Comparison of ENCODE assay signal across 22 cellular contexts in the genomic region with DNA sequence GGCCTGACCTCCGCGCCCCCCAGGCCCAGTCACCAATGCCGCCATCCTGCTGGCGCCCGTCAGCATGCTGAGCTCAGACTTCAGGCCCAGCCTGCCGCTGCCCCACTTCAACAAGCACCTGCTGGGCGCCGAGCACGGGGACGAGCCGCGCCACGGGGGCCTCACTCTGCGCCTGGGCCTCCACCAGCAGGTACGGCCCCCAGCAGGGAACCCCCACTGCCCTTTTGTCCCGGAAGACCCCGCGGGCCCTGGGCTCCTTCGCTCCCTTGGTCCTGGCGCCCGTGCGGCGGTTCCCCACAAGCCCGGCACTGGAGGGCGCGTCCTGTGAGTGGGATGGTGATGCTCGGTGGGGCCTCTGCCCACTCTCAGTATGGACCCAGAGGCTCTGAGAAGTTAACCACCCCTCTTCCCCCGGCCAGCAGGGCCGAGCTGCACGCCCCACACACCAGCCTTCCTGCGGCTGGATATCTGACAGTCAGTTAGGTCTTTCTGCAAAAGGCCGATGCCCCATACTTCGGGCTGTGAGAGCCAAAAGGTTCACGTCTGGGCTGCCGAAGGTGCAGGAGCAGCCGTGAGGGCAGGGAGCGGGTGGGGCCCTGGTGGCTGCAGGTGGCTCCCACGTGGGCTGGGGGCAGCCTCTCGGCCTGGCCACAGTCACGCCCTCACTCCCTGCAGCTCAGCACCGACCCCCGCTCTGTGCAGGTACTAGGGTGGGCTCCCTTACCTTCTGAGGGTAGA. TPM values are rescaled to one million over a fixed set of nuclear protein-coding genes. Genes with fewer than 3 reads are reported as not detected.
DNase-seq lines count a peak whose midpoint lies in the region; ATAC-seq, FAIRE-seq and TF ChIP-seq lines count a peak whose summit lies in the region.
"Had no signal": no experiment of that assay in that cellular context is flagged by ENCODE, and none has a peak within 500 bp of the region (broad histone marks: within the 10 kb centered on the region; RNA-seq: fewer than 3 reads in every experiment).

No MANE protein-coding gene starts in this region.

- TF ChIP-seq CTCF in CD8-positive, alpha-beta T cell (IDR thresholded peaks at IDR 0.05), result no peak
- no peak for TF ChIP-seq CTCF in HCT116 (IDR thresholded peaks at IDR 0.05 in 2 of 3, conservative IDR thresholded peaks at IDR 0.05 in 1 of 3; ENCODE audit: borderline replicate concordance in 1 of 3, insufficient read depth in 1 of 3, low read depth in 2 of 3, low read length in 2 of 3)
- no peak for TF ChIP-seq CTCF in K562 (IDR thresholded peaks at IDR 0.05 in 2 of 3, conservative IDR thresholded peaks at IDR 0.05 in 1 of 3; ENCODE audit: insufficient read depth in 2 of 3, low read depth in 1 of 3, low read length in 3 of 3)
- no peak for TF ChIP-seq CTCF in GM20000 (IDR thresholded peaks at IDR 0.05; ENCODE audit: extremely low read depth, missing control alignments)

- no peak overlapping the region for H3K9ac ChIP-seq in HCT116 (ENCODE audit: low read length)
- peak overlapping the region in 1 of 2 experiments; percentile 20; a peak in 1 of 4 replicates for H3K9ac ChIP-seq in K562 (ENCODE audit: insufficient read depth in 1 of 2, low read depth in 2 of 2, low read length in 2 of 2)
- H3K9ac ChIP-seq in subcutaneous abdominal adipose tissue (ENCODE audit: low read length in 5 of 5), result no peak overlapping the region
- H3K9ac ChIP-seq: GM23248 had no signal

- peak overlapping the region; percentile 57 for H3K27ac Mint-ChIP-seq in CD8-positive, alpha-beta T cell
- H3K27ac Mint-ChIP-seq: CD14-positive monocyte, H9 had no signal

- POLR2A ChIA-PET in CD8-positive, alpha-beta T cell (lab: Charles Lee), result interaction anchor here (0.6 kb wide), 1 partner anchor 111 kb away, joined by 3 read pairs; no protein-coding TSS in a partner anchor
- POLR2A ChIA-PET in HCT116 (lab: Charles Lee) (no interaction called here), K562 (lab: Yijun Ruan, JAX) (no interaction called here)

- no peak overlapping the region for H3K27ac ChIP-seq in CD8-positive, alpha-beta T cell (ENCODE audit: low read depth, low read length)
- H3K27ac ChIP-seq in HCT116 (ENCODE audit: low read depth, low read length) (peak overlapping the region; percentile 38; the same call in 1 of the 2 replicates), K562 (ENCODE audit: extremely low read depth, low read depth, low read length) (no peak overlapping the region; the same call in 2 of the 3 replicates), subcutaneous abdominal adipose tissue (ENCODE audit: low read depth, low read length) (peak overlapping the region; percentile 26)
- H3K27ac ChIP-seq: GM23248 had no signal

- peaks cover 16% of the 10 kb centered on the region for H3K4me1 ChIP-seq in CD8-positive, alpha-beta T cell (ENCODE audit: insufficient read depth, low read length)
- peaks cover 7 to 29% of the 10 kb centered on the region in 2 experiments for H3K4me1 ChIP-seq in HCT116 (ENCODE audit: control insufficient read depth in 1 of 2, insufficient read depth in 2 of 2, low read length in 2 of 2)
- H3K4me1 ChIP-seq in K562 (replicated peaks in 1 of 2; ENCODE audit: control insufficient read depth in 2 of 2, insufficient read depth in 2 of 2, low read length in 2 of 2), result peaks cover 9 to 85% of the 10 kb centered on the region in 2 experiments; a peak in 4 of 5 replicates
- peaks cover 0 to 62% (median 34%) of the 10 kb centered on the region in 5 donors for H3K4me1 ChIP-seq in subcutaneous abdominal adipose tissue (ENCODE audit: control insufficient read depth in 5 of 5, insufficient read depth in 5 of 5, low read length in 5 of 5)

- TF ChIP-seq RAD21 in HCT116 (IDR thresholded peaks at IDR 0.05; ENCODE audit: low read depth) (no peak), K562 (CRISPR knock-in tag; conservative IDR thresholded peaks at IDR 0.05 in 1 of 2, IDR thresholded peaks at IDR 0.05 in 1 of 2) (no peak)

- no peak for ATAC-seq in CD8-positive, alpha-beta T cell
- no peak for ATAC-seq in HCT116
- ATAC-seq in K562, result no peak

- H3K4me3 ChIP-seq in CD8-positive, alpha-beta T cell (ENCODE audit: low read depth, low read length), result no peak overlapping the region
- no peak overlapping the region for H3K4me3 ChIP-seq in HCT116 (replicated peaks in 1 of 2; ENCODE audit: low read depth in 1 of 2, low read length in 2 of 2)
- no peak overlapping the region for H3K4me3 ChIP-seq in K562
- H3K4me3 ChIP-seq in subcutaneous abdominal adipose tissue (ENCODE audit: low read depth in 1 of 5, low read length in 5 of 5), result no peak overlapping the region
- H3K4me3 ChIP-seq: GM23248, MG63 had no signal

- DNase-seq in CD8-positive, alpha-beta T cell, result no peak
- DNase-seq in HCT116 (ENCODE audit: low read depth, low spot score) (no peak), K562 (ENCODE audit: extremely low read depth in 1 of 4, low spot score in 3 of 4) (no peak), NCI-H1417 treated with DMSO at 0.1 percent for 48 hours (lab: John Stamatoyannopoulos, UW) (no peak), hepatic stellate cell (ENCODE audit: low spot score) (no peak), GM20000 (ENCODE audit: low spot score) (no peak)
- DNase-seq: DMS153, KG1, NCI-H1694, NCI-H2029 treated with DMSO at 0.1 percent for 48 hours, NCI-H69, RPMI8226, SHP77 had no signal

- peaks cover 7% of the 10 kb centered on the region for H3K4me1 Mint-ChIP-seq in CD8-positive, alpha-beta T cell (ENCODE audit: low read depth)

- peaks cover 6% of the 10 kb centered on the region; the same call in 1 of the 2 replicates for H4K20me1 ChIP-seq in HCT116 (ENCODE audit: insufficient read depth)
- H4K20me1 ChIP-seq in K562 (replicated peaks; ENCODE audit: control insufficient read depth, insufficient read depth, low read length), result no peaks in the 10 kb centered on the region; the same call in 1 of the 2 replicates

- H3K36me3 ChIP-seq in CD8-positive, alpha-beta T cell (ENCODE audit: insufficient read depth, low read length), result no peaks in the 10 kb centered on the region
- H3K36me3 ChIP-seq in HCT116 (ENCODE audit: control insufficient read depth in 1 of 2, insufficient read depth in 2 of 2, low read length in 2 of 2) (peaks cover 10 to 58% of the 10 kb centered on the region in 2 experiments), K562 (ENCODE audit: control insufficient read depth, insufficient read depth, low read length) (peaks cover 76% of the 10 kb centered on the region; the same call in 2 of the 3 replicates), subcutaneous abdominal adipose tissue (ENCODE audit: control insufficient read depth in 5 of 5, insufficient read depth in 5 of 5, low read length in 5 of 5) (peaks cover 0 to 54% (median 31%) of the 10 kb centered on the region in 5 donors)

- no peak overlapping the region for H3K4me3 Mint-ChIP-seq in CD8-positive, alpha-beta T cell
- H3K4me3 Mint-ChIP-seq: CD14-positive monocyte, H9 had no signal

- no peaks in the 10 kb centered on the region for H3K27me3 Mint-ChIP-seq in CD8-positive, alpha-beta T cell (ENCODE audit: low read depth)

- peaks cover 30% of the 10 kb centered on the region for H3K36me3 Mint-ChIP-seq in CD8-positive, alpha-beta T cell

- TF ChIP-seq EP300 in K562 (IDR thresholded peaks at IDR 0.05; ENCODE audit: low read length), result no peak

- no peaks in the 10 kb centered on the region for H3K9me2 ChIP-seq in HCT116 (ENCODE audit: insufficient read depth)

- H2AFZ ChIP-seq in HCT116 (ENCODE audit: low read depth, low read length, poor library complexity, severe bottlenecking), result no peak overlapping the region
- H2AFZ ChIP-seq in K562 (ENCODE audit: low read depth, low read length), result no peak overlapping the region
- H2AFZ ChIP-seq: GM23248 had no signal

- H3K4me2 ChIP-seq in HCT116 (ENCODE audit: low read length) (no peak overlapping the region), K562 (ENCODE audit: insufficient read depth, low read length) (no peak overlapping the region)

- CTCF ChIA-PET in CD8-positive, alpha-beta T cell (lab: Charles Lee), result interaction anchor here (1.4 kb wide), 1 partner anchor 129 kb away, joined by 4 read pairs; no protein-coding TSS in a partner anchor
- CTCF ChIA-PET in HCT116 (lab: Charles Lee), result no interaction called here
- CTCF ChIA-PET in K562 (lab: Yijun Ruan, JAX; ENCODE audit: low intra/inter-chr PET ratio), result no interaction called here

- TF ChIP-seq POLR2A in HCT116 (IDR thresholded peaks at IDR 0.05; ENCODE audit: borderline replicate concordance, extremely low read depth, insufficient read depth, insufficient read length) (no peak), K562 (conservative IDR thresholded peaks at IDR 0.05) (no peak)

- H3K9me3 Mint-ChIP-seq in CD8-positive, alpha-beta T cell, result no peaks in the 10 kb centered on the region
- H3K9me3 Mint-ChIP-seq: H9 had no signal

- no peaks in the 10 kb centered on the region for H3K27me3 ChIP-seq in CD8-positive, alpha-beta T cell (ENCODE audit: insufficient read depth, low read length)
- H3K27me3 ChIP-seq in HCT116 (ENCODE audit: insufficient read depth, low read length) (no peaks in the 10 kb centered on the region), K562 (ENCODE audit: control insufficient read depth in 2 of 2, insufficient read depth in 2 of 2, low read length in 2 of 2) (no peaks in the 10 kb centered on the region), subcutaneous abdominal adipose tissue (ENCODE audit: control insufficient read depth in 5 of 5, insufficient read depth in 4 of 5, low read length in 5 of 5) (peaks cover 6 to 16% (median 9%) of the 10 kb centered on the region in 5 donors)
- H3K27me3 ChIP-seq: MG63 had no signal

- H3K9me3 ChIP-seq in CD8-positive, alpha-beta T cell (ENCODE audit: low read length), result no peaks in the 10 kb centered on the region
- no peaks in the 10 kb centered on the region for H3K9me3 ChIP-seq in HCT116 (ENCODE audit: control insufficient read depth in 1 of 2, insufficient read depth in 1 of 2, low read depth in 1 of 2, low read length in 2 of 2)
- no peaks in the 10 kb centered on the region for H3K9me3 ChIP-seq in K562 (replicated peaks; ENCODE audit: control insufficient read depth, insufficient read depth, low read depth, low read length)
- no peaks in the 10 kb centered on the region for H3K9me3 ChIP-seq in subcutaneous abdominal adipose tissue (ENCODE audit: control insufficient read depth in 5 of 5, low read length in 5 of 5)
- H3K9me3 ChIP-seq: MG63 had no signal

- H3K9me1 ChIP-seq in K562 (ENCODE audit: control insufficient read depth, insufficient read depth, low read length), result peaks cover 6% of the 10 kb centered on the region

- intact Hi-C loops in CD8-positive, alpha-beta T cell (cut with DNase I, micrococcal nuclease), result loop anchor here in 1 of 2 experiments (2.0 kb wide), 1 partner anchor 311 kb away; no protein-coding TSS in a partner anchor
- intact Hi-C loops in HCT116 (cut with micrococcal nuclease), result no loop called here
- intact Hi-C loops in K562 (cut with micrococcal nuclease), result no loop called here

- RAD21 ChIA-PET in HCT116 (lab: Charles Lee; ENCODE audit: low non-redundant PET in 1 of 2, low total read pairs in 2 of 2, uncharacterized antibody in 2 of 2, unreplicated experiment in 2 of 2), result no interaction called here

- FAIRE-seq in K562 (lab: Jason Lieb, UNC), result no peak
- FAIRE-seq: HTR-8/SVneo had no signal

- 96% methylated on average over 36 of the region's 42 CpGs for WGBS in K562 (ENCODE audit: insufficient coverage, low coverage, missing lambda C conversion rate)

- BruUV-seq in HCT116 (replicated peaks; lab: Mats Ljungman, UMichigan) (no TSS peak), K562 (replicated peaks; lab: Mats Ljungman, UMichigan) (no TSS peak)

- H3K79me2 ChIP-seq in HCT116 (ENCODE audit: insufficient read depth, low read length), result peaks cover 5% of the 10 kb centered on the region; the same call in 1 of the 2 replicates
- H3K79me2 ChIP-seq in K562 (ENCODE audit: control insufficient read depth, insufficient read depth, low read length), result no peaks in the 10 kb centered on the region

- in situ Hi-C loops in K562 (cut with MboI), result no loop called here

RNA-seq across cellular contexts. Expression of gene WDR18, which starts 8.0 kb away (rescaled TPM):
- total RNA-seq in CD8-positive, alpha-beta T cell, result 10 to 100 TPM; 20.6 to 22.7 TPM
- 124 TPM for total RNA-seq in HCT116 (2021; ENCODE audit: unreplicated experiment)
- 104 and 106 TPM in 2 replicates for polyA plus RNA-seq in HCT116 (2012)
- 32.2 and 119 TPM in 2 replicates for total RNA-seq in K562 (2011; cell fraction: chromatin; rRNA removed; ENCODE audit: low replicate concordance)
- 140 and 174 TPM in 2 replicates for total RNA-seq in K562 (2011; cell fraction: nucleolus; rRNA removed)
- 50.0 and 55.1 TPM in 2 replicates for total RNA-seq in K562 (2011; cell fraction: nucleoplasm; rRNA removed)
- 181 and 210 TPM in 2 replicates for total RNA-seq in K562 (2014; rRNA removed)
- total RNA-seq in K562 (2014; rRNA removed; fragmentation: Illumina TruSeq; extraction: Trizol), result 13.0 and 15.5 TPM in 2 replicates
- 37.6 and 45.0 TPM in 2 replicates for total RNA-seq in K562 (2015; rRNA removed; fragmentation: Illumina TruSeq; extraction: Trizol)
- total RNA-seq in K562 (2021), result 128 and 134 TPM in 2 replicates
- 30.1 and 47.8 TPM in 2 replicates for polyA plus RNA-seq in K562 (2011; rRNA removed)
- 62.1 and 244 TPM in 2 replicates for polyA plus RNA-seq in K562 (2011; cell fraction: cytosol; rRNA removed)
- 137 and 203 TPM in 2 replicates for polyA plus RNA-seq in K562 (2011; cell fraction: nucleus; rRNA removed)
- polyA plus RNA-seq in K562 (2012), result 73.6 and 92.2 TPM in 2 replicates
- polyA plus RNA-seq in K562 (2014; fragmentation: Illumina TruSeq; extraction: Trizol), result 16.3 and 52.9 TPM in 2 replicates
- polyA plus RNA-seq in K562 (2014; fragmentation: Nextera tagmentation; extraction: Ambion mirVana), result 1 to 10 TPM in 1 of 2 experiments, under 1 TPM in 1; 0.65 to 1.1 TPM
- 106 and 130 TPM in 2 replicates for polyA plus RNA-seq in K562 (2014; rRNA removed)
- 17.0 and 26.0 TPM in 2 replicates for polyA minus RNA-seq in K562 (2011; rRNA and poly(A)+ RNA removed)
- 90.0 and 91.8 TPM in 2 replicates for polyA minus RNA-seq in K562 (2011; cell fraction: cytosol; rRNA and poly(A)+ RNA removed)
- 52.1 and 52.4 TPM in 2 replicates for polyA minus RNA-seq in K562 (2011; cell fraction: nucleus; rRNA and poly(A)+ RNA removed)

RNA-seq across cellular contexts. Expression of gene GRIN3B, which starts 8.1 kb away (rescaled TPM):
- total RNA-seq in CD8-positive, alpha-beta T cell, result under 1 TPM; 0.35 to 0.53 TPM
- total RNA-seq in HCT116 (2021; ENCODE audit: unreplicated experiment) (0.69 TPM), K562 (2014; rRNA removed) (0.95 TPM in 1 of 2 replicates, not detected in the other), K562 (2014; rRNA removed; fragmentation: Illumina TruSeq; extraction: Trizol) (not detected in 2 replicates), K562 (2015; rRNA removed; fragmentation: Illumina TruSeq; extraction: Trizol) (not detected in 2 replicates), K562 (2021) (0.51 TPM in 1 of 2 replicates, not detected in the other)
- polyA plus RNA-seq in HCT116 (2012), result 0.64 and 0.65 TPM in 2 replicates
- total RNA-seq in K562 (2011; cell fraction: chromatin; rRNA removed; ENCODE audit: low replicate concordance), result 0.32 and 0.88 TPM in 2 replicates
- total RNA-seq in K562 (2011; cell fraction: nucleolus; rRNA removed), result 1.3 and 2.9 TPM in 2 replicates
- 0.29 and 0.46 TPM in 2 replicates for total RNA-seq in K562 (2011; cell fraction: nucleoplasm; rRNA removed)
- polyA plus RNA-seq in K562 (2011; rRNA removed) (0.06 and 0.23 TPM in 2 replicates), K562 (2014; fragmentation: Illumina TruSeq; extraction: Trizol) (not detected in 2 replicates), K562 (2014; fragmentation: Nextera tagmentation; extraction: Ambion mirVana) (not detected), K562 (2014; rRNA removed) (0.15 and 0.19 TPM in 2 replicates)
- 0.31 and 0.53 TPM in 2 replicates for polyA plus RNA-seq in K562 (2011; cell fraction: cytosol; rRNA removed)
- polyA plus RNA-seq in K562 (2011; cell fraction: nucleus; rRNA removed), result 2.2 and 2.5 TPM in 2 replicates
- 0.12 and 0.51 TPM in 2 replicates for polyA plus RNA-seq in K562 (2012)
- polyA minus RNA-seq in K562 (2011; rRNA and poly(A)+ RNA removed), result 0.06 TPM in 1 of 2 replicates, not detected in the other
- polyA minus RNA-seq in K562 (2011; cell fraction: cytosol; rRNA and poly(A)+ RNA removed), result not detected in 2 replicates
- polyA minus RNA-seq in K562 (2011; cell fraction: nucleus; rRNA and poly(A)+ RNA removed), result 0.40 and 1.4 TPM in 2 replicates
- total RNA-seq: A673, NCI-H460 had no signal
- polyA plus RNA-seq: GM23248 had no signal

RNA-seq across cellular contexts. Expression of gene TMEM259, which starts 28.8 kb away (rescaled TPM):
- total RNA-seq in CD8-positive, alpha-beta T cell, result 100 to 1,000 TPM; 408 to 443 TPM
- total RNA-seq in HCT116 (2021; ENCODE audit: unreplicated experiment) (202 TPM), K562 (2014; rRNA removed) (135 and 169 TPM in 2 replicates), K562 (2014; rRNA removed; fragmentation: Illumina TruSeq; extraction: Trizol) (13.4 and 18.5 TPM in 2 replicates), K562 (2015; rRNA removed; fragmentation: Illumina TruSeq; extraction: Trizol) (59.7 and 60.9 TPM in 2 replicates), K562 (2021) (176 and 193 TPM in 2 replicates)
- polyA plus RNA-seq in HCT116 (2012), result 168 and 187 TPM in 2 replicates
- total RNA-seq in K562 (2011; cell fraction: chromatin; rRNA removed; ENCODE audit: low replicate concordance), result 157 and 512 TPM in 2 replicates
- total RNA-seq in K562 (2011; cell fraction: nucleolus; rRNA removed), result 498 and 541 TPM in 2 replicates
- 251 and 289 TPM in 2 replicates for total RNA-seq in K562 (2011; cell fraction: nucleoplasm; rRNA removed)
- polyA plus RNA-seq in K562 (2011; rRNA removed) (83.2 and 158 TPM in 2 replicates), K562 (2014; fragmentation: Illumina TruSeq; extraction: Trizol) (63.6 and 79.5 TPM in 2 replicates), K562 (2014; fragmentation: Nextera tagmentation; extraction: Ambion mirVana) (under 1 TPM; 0.52 to 0.57 TPM), K562 (2014; rRNA removed) (225 and 231 TPM in 2 replicates)
- 163 and 311 TPM in 2 replicates for polyA plus RNA-seq in K562 (2011; cell fraction: cytosol; rRNA removed)
- polyA plus RNA-seq in K562 (2011; cell fraction: nucleus; rRNA removed), result 1,374 and 1,890 TPM in 2 replicates
- polyA plus RNA-seq in K562 (2012), result 118 and 187 TPM in 2 replicates
- polyA minus RNA-seq in K562 (2011; rRNA and poly(A)+ RNA removed), result 18.2 and 31.6 TPM in 2 replicates
- polyA minus RNA-seq in K562 (2011; cell fraction: cytosol; rRNA and poly(A)+ RNA removed), result 42.1 and 50.9 TPM in 2 replicates
- polyA minus RNA-seq in K562 (2011; cell fraction: nucleus; rRNA and poly(A)+ RNA removed), result 105 and 111 TPM in 2 replicates

RNA-seq across cellular contexts. Expression of gene RNU6-2, which starts 29.2 kb away (rescaled TPM):
- total RNA-seq in CD8-positive, alpha-beta T cell, result not detected
- total RNA-seq in HCT116 (2021; ENCODE audit: unreplicated experiment) (not detected), K562 (2014; rRNA removed) (not detected in 2 replicates), K562 (2014; rRNA removed; fragmentation: Illumina TruSeq; extraction: Trizol) (not detected in 2 replicates), K562 (2015; rRNA removed; fragmentation: Illumina TruSeq; extraction: Trizol) (not detected in 2 replicates), K562 (2021) (not detected in 2 replicates)
- polyA plus RNA-seq in HCT116 (2012), result not detected in 2 replicates
- total RNA-seq in K562 (2011; cell fraction: chromatin; rRNA removed; ENCODE audit: low replicate concordance), result not detected in 2 replicates
- not detected in 2 replicates for total RNA-seq in K562 (2011; cell fraction: nucleolus; rRNA removed)
- total RNA-seq in K562 (2011; cell fraction: nucleoplasm; rRNA removed), result not detected in 2 replicates
- polyA plus RNA-seq in K562 (2011; rRNA removed) (not detected in 2 replicates), K562 (2014; fragmentation: Illumina TruSeq; extraction: Trizol) (not detected in 2 replicates), K562 (2014; fragmentation: Nextera tagmentation; extraction: Ambion mirVana) (not detected), K562 (2014; rRNA removed) (not detected in 2 replicates)
- polyA plus RNA-seq in K562 (2011; cell fraction: cytosol; rRNA removed), result not detected in 2 replicates
- not detected in 2 replicates for polyA plus RNA-seq in K562 (2011; cell fraction: nucleus; rRNA removed)
- polyA plus RNA-seq in K562 (2012), result not detected in 2 replicates
- polyA minus RNA-seq in K562 (2011; rRNA and poly(A)+ RNA removed), result under 0.01 TPM in 2 replicates
- polyA minus RNA-seq in K562 (2011; cell fraction: cytosol; rRNA and poly(A)+ RNA removed), result 667 TPM in 1 of 2 replicates, not detected in the other
- under 0.01 TPM in 1 of 2 replicates, not detected in the other for polyA minus RNA-seq in K562 (2011; cell fraction: nucleus; rRNA and poly(A)+ RNA removed)
- total RNA-seq: A673, GM23248, H9, NCI-H460, SK-MEL-5 had no signal
- polyA plus RNA-seq: CD14-positive monocyte, GM23248 had no signal

RNA-seq across cellular contexts. Expression of gene CNN2, which starts 34.3 kb away (rescaled TPM):
- 100 to 1,000 TPM; 382 to 392 TPM for total RNA-seq in CD8-positive, alpha-beta T cell
- total RNA-seq in HCT116 (2021; ENCODE audit: unreplicated experiment) (212 TPM), K562 (2014; rRNA removed) (82.3 and 124 TPM in 2 replicates), K562 (2014; rRNA removed; fragmentation: Illumina TruSeq; extraction: Trizol) (33.7 and 45.6 TPM in 2 replicates), K562 (2015; rRNA removed; fragmentation: Illumina TruSeq; extraction: Trizol) (52.7 and 54.9 TPM in 2 replicates), K562 (2021) (161 and 174 TPM in 2 replicates)
- 140 and 171 TPM in 2 replicates for polyA plus RNA-seq in HCT116 (2012)
- total RNA-seq in K562 (2011; cell fraction: chromatin; rRNA removed; ENCODE audit: low replicate concordance), result 25.1 and 70.9 TPM in 2 replicates
- 40.8 and 41.4 TPM in 2 replicates for total RNA-seq in K562 (2011; cell fraction: nucleolus; rRNA removed)
- total RNA-seq in K562 (2011; cell fraction: nucleoplasm; rRNA removed), result 34.4 and 52.1 TPM in 2 replicates
- polyA plus RNA-seq in K562 (2011; rRNA removed) (36.4 and 61.3 TPM in 2 replicates), K562 (2014; fragmentation: Illumina TruSeq; extraction: Trizol) (123 and 158 TPM in 2 replicates), K562 (2014; fragmentation: Nextera tagmentation; extraction: Ambion mirVana) (10 to 100 TPM; 12.1 to 12.8 TPM), K562 (2014; rRNA removed) (71.3 and 73.3 TPM in 2 replicates)
- polyA plus RNA-seq in K562 (2011; cell fraction: cytosol; rRNA removed), result 82.9 and 105 TPM in 2 replicates
- 42.5 and 55.7 TPM in 2 replicates for polyA plus RNA-seq in K562 (2011; cell fraction: nucleus; rRNA removed)
- 82.7 and 152 TPM in 2 replicates for polyA plus RNA-seq in K562 (2012)
- 45.8 and 50.7 TPM in 2 replicates for polyA minus RNA-seq in K562 (2011; rRNA and poly(A)+ RNA removed)
- polyA minus RNA-seq in K562 (2011; cell fraction: cytosol; rRNA and poly(A)+ RNA removed), result 132 and 161 TPM in 2 replicates
- 9.0 and 15.9 TPM in 2 replicates for polyA minus RNA-seq in K562 (2011; cell fraction: nucleus; rRNA and poly(A)+ RNA removed)

Comparison
In these comparisons a context has a peak if more than half of its experiments do, and no peak if none do; other contexts are left out.
1. H3K27ac ChIP-seq: peak in HCT116 (single experiment) and subcutaneous abdominal adipose tissue (single experiment); none in CD8-positive, alpha-beta T cell (single experiment) and K562 (single experiment).